ENCODE assay signal across 11 cellular contexts in the genomic region with DNA sequence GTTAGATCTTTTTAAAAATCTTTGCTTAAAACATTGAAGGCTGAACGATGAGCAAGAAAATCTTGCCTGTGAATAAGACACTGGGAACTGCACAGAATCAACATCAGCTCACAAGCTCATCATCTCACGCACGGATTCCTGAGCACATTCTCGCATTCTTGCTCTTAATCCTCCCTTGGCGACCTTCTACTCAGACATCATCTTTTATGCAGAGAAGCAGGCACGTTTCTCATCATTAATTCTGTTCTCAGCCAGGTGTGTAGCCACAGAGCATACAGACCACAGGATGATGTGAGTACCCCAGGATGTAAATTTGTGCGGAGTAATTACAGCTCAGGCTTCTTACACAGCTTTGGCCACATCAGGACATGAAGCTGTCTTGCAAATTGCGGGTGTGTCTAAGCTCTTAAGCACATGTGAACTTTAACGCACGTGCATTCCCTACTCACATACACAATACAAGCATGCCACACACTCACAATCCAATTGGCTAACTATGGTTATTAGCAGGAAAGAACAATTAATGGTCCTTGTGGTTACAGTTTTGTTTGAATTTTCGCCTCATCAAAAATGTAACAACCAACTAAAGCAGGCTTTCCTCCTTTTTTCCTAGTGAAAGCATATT. TPM values are rescaled to one million over a fixed set of nuclear protein-coding genes. Genes with fewer than 3 reads are reported as not detected.
DNase-seq lines count a peak whose midpoint lies in the region; ATAC-seq and TF ChIP-seq lines count a peak whose summit lies in the region.
"Had no signal": no experiment of that assay in that cellular context is flagged by ENCODE, and none has a peak within 500 bp of the region (broad histone marks: within the 10 kb centered on the region; RNA-seq: fewer than 3 reads in every experiment).

No MANE protein-coding gene starts in this region.

- peak overlapping the region; percentile 61 for H3K4me3 ChIP-seq in GM23248
- no peak overlapping the region for H3K4me3 ChIP-seq in adipocyte (ENCODE audit: low read length)
- no peak overlapping the region for H3K4me3 ChIP-seq in hepatocyte

- peak overlapping the region; percentile 67 for H3K27ac Mint-ChIP-seq in type B pancreatic cell
- H3K27ac Mint-ChIP-seq in activated naive CD4-positive, alpha-beta T cell treated with anti-CD3 and anti-CD28 coated beads for 36 hours, result no peak overlapping the region
- H3K27ac Mint-ChIP-seq in osteocyte (ENCODE audit: unreplicated experiment), result no peak overlapping the region
- H3K27ac Mint-ChIP-seq: activated B cell treated with CpG ODN at 0.5 μM for 24 hours; activated T-helper 1 cell treated with anti-CD3 and anti-CD28 coated beads, Interleukin-12 subunit alpha, Interleukin-12 subunit beta, Interleukin-2, Interleukin-4 antibody, amounts not matched to agents 30 ng/mL and 10 ng/mL and 1 ng/mL, durations not matched to agents 14 hours and 24 hours and 36 hours had no signal

- no peak for ATAC-seq in GM21360 (IDR thresholded peaks at IDR 0.05; ENCODE audit: unreplicated experiment)
- ATAC-seq: sciatic nerve had no signal

- H3K27me3 Mint-ChIP-seq in type B pancreatic cell (no peaks in the 10 kb centered on the region), osteocyte (ENCODE audit: unreplicated experiment) (peaks cover 10% of the 10 kb centered on the region)
- H3K27me3 Mint-ChIP-seq in activated naive CD4-positive, alpha-beta T cell treated with anti-CD3 and anti-CD28 coated beads for 36 hours (ENCODE audit: low read depth), result no peaks in the 10 kb centered on the region

- H2AFZ ChIP-seq in GM23248, result peak overlapping the region; percentile 75
- no peak overlapping the region for H2AFZ ChIP-seq in hepatocyte

- in situ Hi-C loops in GM23248 (cut with MboI), result loop anchor here (10.0 kb wide), 1 partner anchor 405 kb away; no protein-coding TSS in a partner anchor

- H3K9me2 ChIP-seq in GM23248 (ENCODE audit: insufficient read depth), result no peaks in the 10 kb centered on the region
- H3K9me2 ChIP-seq in hepatocyte (replicated peaks; ENCODE audit: insufficient read depth), result no peaks in the 10 kb centered on the region

- H3K9ac ChIP-seq in GM23248 (peak overlapping the region; percentile 71), adipocyte (ENCODE audit: low read length) (no peak overlapping the region)

- no peak for TF ChIP-seq CTCF in hepatocyte (IDR thresholded peaks at IDR 0.05; ENCODE audit: poor library complexity)
- no peak for TF ChIP-seq CTCF in type B pancreatic cell (conservative IDR thresholded peaks at IDR 0.05)
- no peak for TF ChIP-seq CTCF in osteocyte (IDR thresholded peaks at IDR 0.05)

- intact Hi-C loops in activated naive CD4-positive, alpha-beta T cell treated with anti-CD3 and anti-CD28 coated beads for 36 hours (cut with micrococcal nuclease), result loop anchor here (5.0 kb wide), 1 partner anchor 752 kb away; no protein-coding TSS in a partner anchor

- H3K4me2 ChIP-seq in GM23248 (ENCODE audit: unreplicated experiment) (peak overlapping the region; percentile 76), hepatocyte (peak overlapping the region; percentile 4)

- H4K20me1 ChIP-seq in GM23248 (ENCODE audit: insufficient read depth), result no peaks in the 10 kb centered on the region
- H4K20me1 ChIP-seq in hepatocyte (ENCODE audit: insufficient read depth, poor library complexity, severe bottlenecking), result no peaks in the 10 kb centered on the region

- peak overlapping the region; percentile 72 for H3K4me3 Mint-ChIP-seq in type B pancreatic cell
- no peak overlapping the region for H3K4me3 Mint-ChIP-seq in activated naive CD4-positive, alpha-beta T cell treated with anti-CD3 and anti-CD28 coated beads for 36 hours
- H3K4me3 Mint-ChIP-seq in osteocyte (ENCODE audit: unreplicated experiment), result no peak overlapping the region
- H3K4me3 Mint-ChIP-seq: activated B cell treated with CpG ODN at 0.5 μM for 24 hours; activated T-helper 1 cell treated with anti-CD3 and anti-CD28 coated beads, Interleukin-12 subunit alpha, Interleukin-12 subunit beta, Interleukin-2, Interleukin-4 antibody, amounts not matched to agents 30 ng/mL and 10 ng/mL and 1 ng/mL, durations not matched to agents 14 hours and 24 hours and 36 hours had no signal

- H3K4me1 ChIP-seq in GM23248 (ENCODE audit: insufficient read depth) (peaks cover 32% of the 10 kb centered on the region), adipocyte (ENCODE audit: control insufficient read depth, insufficient read depth, low read length) (peaks cover 6% of the 10 kb centered on the region), hepatocyte (ENCODE audit: insufficient read depth) (peaks cover 17% of the 10 kb centered on the region)

- H3K36me3 ChIP-seq in GM23248 (ENCODE audit: low read depth) (no peaks in the 10 kb centered on the region), adipocyte (ENCODE audit: control insufficient read depth, insufficient read depth, low read length, severe bottlenecking) (no peaks in the 10 kb centered on the region), hepatocyte (replicated peaks; ENCODE audit: insufficient read depth, low read depth) (no peaks in the 10 kb centered on the region)

- peaks cover 41% of the 10 kb centered on the region for H3K4me1 Mint-ChIP-seq in type B pancreatic cell (ENCODE audit: unreplicated experiment)
- H3K4me1 Mint-ChIP-seq in activated naive CD4-positive, alpha-beta T cell treated with anti-CD3 and anti-CD28 coated beads for 36 hours (ENCODE audit: low read depth), result peaks cover 8% of the 10 kb centered on the region
- H3K4me1 Mint-ChIP-seq in osteocyte (ENCODE audit: unreplicated experiment), result peaks cover 23% of the 10 kb centered on the region

- H3K9me3 ChIP-seq in GM23248 (ENCODE audit: low read depth), result no peaks in the 10 kb centered on the region
- H3K9me3 ChIP-seq in adipocyte (ENCODE audit: control insufficient read depth, low read length), result no peaks in the 10 kb centered on the region
- no peaks in the 10 kb centered on the region for H3K9me3 ChIP-seq in hepatocyte (ENCODE audit: low read depth)

- CTCF ChIA-PET in activated naive CD4-positive, alpha-beta T cell treated with anti-CD3 and anti-CD28 coated beads for 36 hours (lab: Charles Lee), result interaction anchor here (0.6 kb wide), 2 partner anchors 272 to 463 kb away, joined by 3 to 4 read pairs; no protein-coding TSS in a partner anchor

- H3K79me2 ChIP-seq in GM23248 (ENCODE audit: insufficient read depth) (no peaks in the 10 kb centered on the region), hepatocyte (no peaks in the 10 kb centered on the region)

- H3K27ac ChIP-seq in GM23248 (peak overlapping the region; percentile 64), hepatocyte (peak overlapping the region; percentile 12)

- DNase-seq in GM23248, result peak; percentile 91
- DNase-seq in adipocyte (ENCODE audit: low read depth), result peak; percentile 76
- peak; percentile 26 for DNase-seq in hepatocyte (ENCODE audit: low spot score)
- no peak for DNase-seq in type B pancreatic cell (ENCODE audit: extremely low spot score, unreplicated experiment)
- no peak for DNase-seq in activated naive CD4-positive, alpha-beta T cell treated with anti-CD3 and anti-CD28 coated beads for 36 hours
- DNase-seq in osteocyte (ENCODE audit: extremely low spot score, unreplicated experiment), result no peak
- DNase-seq: activated B cell treated with CpG ODN at 0.5 μM for 24 hours, Kasumi-1 had no signal

- no peaks in the 10 kb centered on the region for H3K9me3 Mint-ChIP-seq in type B pancreatic cell
- H3K9me3 Mint-ChIP-seq in activated naive CD4-positive, alpha-beta T cell treated with anti-CD3 and anti-CD28 coated beads for 36 hours, result no peaks in the 10 kb centered on the region
- H3K9me3 Mint-ChIP-seq in osteocyte (ENCODE audit: unreplicated experiment), result no peaks in the 10 kb centered on the region
- H3K9me3 Mint-ChIP-seq: activated B cell treated with CpG ODN at 0.5 μM for 24 hours; activated T-helper 1 cell treated with anti-CD3 and anti-CD28 coated beads, Interleukin-12 subunit alpha, Interleukin-12 subunit beta, Interleukin-2, Interleukin-4 antibody, amounts not matched to agents 30 ng/mL and 10 ng/mL and 1 ng/mL, durations not matched to agents 14 hours and 24 hours and 36 hours had no signal

- H3K36me3 Mint-ChIP-seq in type B pancreatic cell, result peaks cover 2% of the 10 kb centered on the region
- no peaks in the 10 kb centered on the region for H3K36me3 Mint-ChIP-seq in activated naive CD4-positive, alpha-beta T cell treated with anti-CD3 and anti-CD28 coated beads for 36 hours (ENCODE audit: low read depth)
- no peaks in the 10 kb centered on the region for H3K36me3 Mint-ChIP-seq in osteocyte (ENCODE audit: unreplicated experiment)

- 20 to 24% methylated on average over 11 of the region's 11 CpGs for WGBS in GM23248 (ENCODE audit: low coverage in 1 of 2, low lambda C conversion rate in 2 of 2, missing lambda C conversion rate in 2 of 2), 2 experiments
- WGBS in hepatocyte (ENCODE audit: low lambda C conversion rate, missing lambda C conversion rate), result 34% methylated on average over 11 of the region's 11 CpGs

- H3K27me3 ChIP-seq in GM23248 (replicated peaks; ENCODE audit: insufficient read depth), result no peaks in the 10 kb centered on the region
- H3K27me3 ChIP-seq in adipocyte (replicated peaks; ENCODE audit: control insufficient read depth, insufficient read depth, low read length), result peaks cover 11% of the 10 kb centered on the region
- H3K27me3 ChIP-seq in hepatocyte, result no peaks in the 10 kb centered on the region

- H3F3A ChIP-seq in GM23248 (ENCODE audit: insufficient read depth), result peaks cover 29% of the 10 kb centered on the region

RNA-seq across cellular contexts. Expression of gene SACS, which starts 36.5 kb away (rescaled TPM):
- 45.7 and 54.4 TPM in 2 replicates for total RNA-seq in GM23248 (2014; rRNA removed; shearing (Covaris generic))
- polyA plus RNA-seq in GM23248 (2016; fragmentation: Nextera tagmentation; extraction: Ambion mirVana) (6.1 and 8.1 TPM in 2 replicates), hepatocyte (1.8 and 3.2 TPM in 2 replicates)
- total RNA-seq in hepatocyte (28.8 and 29.9 TPM in 2 replicates), type B pancreatic cell (ENCODE audit: low replicate concordance) (17.0 and 49.6 TPM in 2 replicates), osteocyte (32.1 and 33.6 TPM in 2 replicates)
- 10 to 100 TPM; 26.1 to 30.8 TPM for total RNA-seq in activated naive CD4-positive, alpha-beta T cell treated with anti-CD3 and anti-CD28 coated beads for 36 hours

Comparison
In these comparisons a context has a peak if more than half of its experiments do, and no peak if none do; other contexts are left out.
1. DNase-seq: peak in GM23248 (single experiment), adipocyte (single experiment) and hepatocyte (single experiment); none in type B pancreatic cell (single experiment), activated naive CD4-positive, alpha-beta T cell treated with anti-CD3 and anti-CD28 coated beads for 36 hours (single experiment) and osteocyte (single experiment).